In the genomic region with DNA sequence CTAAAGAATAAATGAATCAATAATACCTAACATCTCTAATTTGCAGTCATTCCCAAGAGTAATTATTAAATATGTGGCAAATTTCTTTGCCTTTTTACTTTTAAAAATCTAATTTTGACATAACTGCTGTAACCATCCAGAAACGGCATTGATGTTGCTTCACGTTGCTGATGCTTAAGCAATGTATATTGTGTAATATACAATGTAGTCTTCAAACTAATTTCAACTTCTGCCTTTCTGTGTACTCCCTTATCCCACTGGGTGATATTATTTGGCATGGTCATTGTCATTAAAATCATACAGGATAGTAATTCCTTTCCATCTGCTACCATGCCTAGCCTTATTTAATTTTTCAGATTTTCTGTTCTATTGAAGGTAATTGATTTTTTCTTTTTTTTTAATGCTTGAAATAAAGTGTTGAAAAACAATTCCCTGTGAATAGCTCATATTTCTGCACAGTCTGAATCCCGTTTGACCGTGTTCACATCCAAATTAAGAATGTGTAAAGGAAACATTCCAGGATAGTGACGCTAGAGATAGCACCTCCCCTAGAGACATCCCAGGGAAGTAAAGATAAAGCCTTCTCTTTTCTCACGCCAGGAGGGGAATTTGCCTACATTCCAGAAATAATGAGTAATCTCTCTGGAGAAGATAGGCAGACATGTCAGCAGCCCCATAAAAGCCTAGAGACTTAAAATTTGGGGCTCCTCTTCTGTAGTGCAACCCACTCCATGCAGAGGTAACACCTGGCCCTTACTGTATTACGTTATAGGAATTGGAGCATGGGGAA, we compare ENCODE assay signal across 1 cellular context.
TF ChIP-seq lines count a peak whose summit lies in the region.

No MANE protein-coding gene starts in this region.

TF ChIP-seq in H1, 55 proteins besides CTCF, POLR2A, EP300 and RAD21:
- peak; percentile 81 for TF ChIP-seq JUND (IDR thresholded peaks at IDR 0.05; ENCODE audit: low read length)
- TF ChIP-seq TEAD4 (IDR thresholded peaks at IDR 0.05; ENCODE audit: low read depth, low read length): peak; percentile 86
- no peak for TF ChIP-seq CTBP2 (IDR thresholded peaks at IDR 0.05; ENCODE audit: borderline replicate concordance, insufficient read depth, insufficient read length, low read length)
- TF ChIP-seq, protein P1, sequence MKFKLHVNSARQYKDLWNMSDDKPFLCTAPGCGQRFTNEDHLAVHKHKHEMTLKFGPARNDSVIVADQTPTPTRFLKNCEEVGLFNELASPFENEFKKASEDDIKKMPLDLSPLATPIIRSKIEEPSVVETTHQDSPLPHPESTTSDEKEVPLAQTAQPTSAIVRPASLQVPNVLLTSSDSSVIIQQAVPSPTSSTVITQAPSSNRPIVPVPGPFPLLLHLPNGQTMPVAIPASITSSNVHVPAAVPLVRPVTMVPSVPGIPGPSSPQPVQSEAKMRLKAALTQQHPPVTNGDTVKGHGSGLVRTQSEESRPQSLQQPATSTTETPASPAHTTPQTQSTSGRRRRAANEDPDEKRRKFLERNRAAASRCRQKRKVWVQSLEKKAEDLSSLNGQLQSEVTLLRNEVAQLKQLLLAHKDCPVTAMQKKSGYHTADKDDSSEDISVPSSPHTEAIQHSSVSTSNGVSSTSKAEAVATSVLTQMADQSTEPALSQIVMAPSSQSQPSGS (IDR thresholded peaks at IDR 0.05; ENCODE audit: low read length): peak; percentile 36; the same call in 1 of the 2 replicates
- 0 out of 4 replicates have a peak, but pooled peaks of 1 of the 2 experiments have one; percentile 42 for TF ChIP-seq HDAC2 (IDR thresholded peaks at IDR 0.05; ENCODE audit: borderline replicate concordance in 1 of 2, low read depth in 2 of 2, low read length in 2 of 2)
- TF ChIP-seq ATF3 (IDR thresholded peaks at IDR 0.05; ENCODE audit: insufficient read depth, low read depth, low read length): no peak
- TF ChIP-seq JUN (IDR thresholded peaks at IDR 0.05; ENCODE audit: low read depth, low read length): peak; percentile 93
